In the genomic region with DNA sequence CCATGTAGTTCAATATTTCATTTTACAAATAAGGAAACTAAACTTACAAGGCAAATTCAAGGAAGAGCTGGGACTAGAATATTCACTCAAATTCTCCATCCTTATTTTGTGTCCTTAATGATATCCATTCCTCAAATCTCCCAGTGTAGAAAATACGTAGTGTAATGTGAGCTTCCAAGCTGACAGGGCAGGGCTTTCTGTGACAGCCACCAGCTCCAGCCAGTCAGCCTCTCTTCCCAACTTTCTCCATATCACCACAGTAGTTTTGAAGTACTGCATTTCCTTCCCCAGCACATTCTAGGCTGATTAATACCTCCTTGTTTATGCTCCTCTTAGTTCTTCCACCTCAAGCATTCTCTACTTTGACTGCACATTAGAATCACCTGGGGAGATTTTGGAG, we compare ENCODE assay signal across 20 cellular contexts.
A peak's percentile ranks its signal among the peaks of the same experiment; 100 is the strongest.
DNase-seq lines count a peak whose midpoint lies in the region; ATAC-seq and TF ChIP-seq lines count a peak whose summit lies in the region.
"Had no signal": no experiment of that assay in that cellular context is flagged by ENCODE, and none has a peak within 500 bp of the region (broad histone marks: within the 10 kb centered on the region; RNA-seq: fewer than 3 reads in every experiment).

No MANE protein-coding gene starts in this region.

- H3K9ac ChIP-seq in mammary epithelial cell (ENCODE audit: insufficient read depth, low read length), result no peak overlapping the region
- H3K9ac ChIP-seq: BLaER1, GM23248 had no signal

- H3K4me1 ChIP-seq in mammary epithelial cell (ENCODE audit: insufficient read depth, low read length), result no peaks in the 10 kb centered on the region
- H3K4me1 ChIP-seq: BLaER1, HAP-1 had no signal

- no TSS peak for BruUV-seq in MCF 10A (replicated peaks; lab: Mats Ljungman, UMichigan)
- no TSS peak for BruUV-seq in mammary epithelial cell (replicated peaks; lab: Mats Ljungman, UMichigan)

- H3K27me3 ChIP-seq in mammary epithelial cell (ENCODE audit: insufficient read depth, low read length), result no peaks in the 10 kb centered on the region
- H3K27me3 ChIP-seq: BLaER1 had no signal

- POLR2A ChIA-PET in MCF 10A (lab: Yijun Ruan, JAX) (no interaction called here), WTC11 (lab: Charles Lee) (no interaction called here)

- no peaks in the 10 kb centered on the region for H3K79me2 ChIP-seq in mammary epithelial cell (ENCODE audit: insufficient read depth, low read length)

- ATAC-seq in WTC11, result peak; percentile 39; the same call in 1 of the 2 replicates
- ATAC-seq: CD8-positive, alpha-beta T cell; GM12878 had no signal

- H3K4me2 ChIP-seq in mammary epithelial cell (ENCODE audit: insufficient read depth, low read depth, low read length), result no peak overlapping the region
- H3K4me2 ChIP-seq: BLaER1 had no signal

- H3K27ac Mint-ChIP-seq in MCF 10A (ENCODE audit: low read depth, unreplicated experiment) (peak overlapping the region; percentile 2), WTC11 (no peak overlapping the region)
- H3K27ac Mint-ChIP-seq: B cell; CD4-positive, CD25-positive, alpha-beta regulatory T cell; CD8-positive, alpha-beta T cell had no signal

- H3K36me3 ChIP-seq in mammary epithelial cell (ENCODE audit: insufficient read depth, low read length), result no peaks in the 10 kb centered on the region
- H3K36me3 ChIP-seq: BLaER1, HAP-1 had no signal

- peaks cover 7% of the 10 kb centered on the region for H3K36me3 Mint-ChIP-seq in MCF 10A (ENCODE audit: insufficient read depth, unreplicated experiment)
- H3K36me3 Mint-ChIP-seq in WTC11, result no peaks in the 10 kb centered on the region
- H3K36me3 Mint-ChIP-seq: CD4-positive, CD25-positive, alpha-beta regulatory T cell; CD8-positive, alpha-beta T cell had no signal

- WGBS in mammary epithelial cell (ENCODE audit: low coverage, missing lambda C conversion rate), result 90% methylated on average over 1 of the region's 1 CpG

- H3K27ac ChIP-seq in mammary epithelial cell (ENCODE audit: insufficient read depth, low read depth, low read length), result no peak overlapping the region
- H3K27ac ChIP-seq: 22Rv1, BLaER1, C4-2B, GM23248 had no signal

- H2AFZ ChIP-seq in mammary epithelial cell (ENCODE audit: low read depth, low read length), result no peak overlapping the region
- H2AFZ ChIP-seq: GM23248 had no signal

- no peak overlapping the region for H3K4me3 Mint-ChIP-seq in MCF 10A (ENCODE audit: unreplicated experiment)
- no peak overlapping the region for H3K4me3 Mint-ChIP-seq in WTC11
- H3K4me3 Mint-ChIP-seq: B cell; CD4-positive, CD25-positive, alpha-beta regulatory T cell; CD8-positive, alpha-beta T cell had no signal

- DNase-seq in MCF 10A (ENCODE audit: unreplicated experiment), result no peak
- no peak for DNase-seq in mammary epithelial cell
- no peak for DNase-seq in WTC11 (ENCODE audit: low spot score)
- DNase-seq in left kidney (ENCODE audit: low read depth, low spot score), result peak; percentile 53
- DNase-seq in glomerular visceral epithelial cell (ENCODE audit: extremely low spot score), result no peak
- DNase-seq in MV-4-11 (lab: John Stamatoyannopoulos, UW), result no peak
- no peak for DNase-seq in SW 1271 (lab: John Stamatoyannopoulos, UW)
- DNase-seq: Caco-2; CD4-positive, CD25-positive, alpha-beta regulatory T cell; CD8-positive, alpha-beta T cell; DMS79; EL; GDM1; GM23248 had no signal

- peaks cover 11% of the 10 kb centered on the region for H3K4me1 Mint-ChIP-seq in MCF 10A (ENCODE audit: insufficient read depth, unreplicated experiment)
- H3K4me1 Mint-ChIP-seq in WTC11, result peaks cover 17% of the 10 kb centered on the region
- H3K4me1 Mint-ChIP-seq: B cell; CD4-positive, CD25-positive, alpha-beta regulatory T cell had no signal

- in situ Hi-C loops in mammary epithelial cell (cut with MboI; ENCODE audit: low sequenced_read_pairs in 2 of 2), result no loop called here

- no peaks in the 10 kb centered on the region for H4K20me1 ChIP-seq in mammary epithelial cell (ENCODE audit: insufficient read depth, low read length)
- H4K20me1 ChIP-seq: BLaER1 had no signal

- H3K27me3 Mint-ChIP-seq in MCF 10A (ENCODE audit: insufficient read depth, unreplicated experiment), result no peaks in the 10 kb centered on the region
- H3K27me3 Mint-ChIP-seq in WTC11 (ENCODE audit: low read depth), result no peaks in the 10 kb centered on the region

- intact Hi-C loops in MCF 10A (cut with micrococcal nuclease) (no loop called here), mammary epithelial cell (cut with micrococcal nuclease) (no loop called here)

- CTCF ChIA-PET in MCF 10A (lab: Yijun Ruan, JAX) (interaction anchor here (0.7 kb wide), 1 partner anchor 25 kb away, joined by 3 read pairs; no protein-coding TSS in a partner anchor), mammary epithelial cell (lab: Charles Lee; ENCODE audit: low non-redundant PET) (no interaction called here), WTC11 (lab: Charles Lee) (no interaction called here)

- no peaks in the 10 kb centered on the region for H3K9me3 Mint-ChIP-seq in MCF 10A (ENCODE audit: unreplicated experiment)
- no peaks in the 10 kb centered on the region for H3K9me3 Mint-ChIP-seq in WTC11
- H3K9me3 Mint-ChIP-seq: CD4-positive, CD25-positive, alpha-beta regulatory T cell; CD8-positive, alpha-beta T cell had no signal

- no peak for TF ChIP-seq CTCF in MCF 10A (IDR thresholded peaks at IDR 0.05; ENCODE audit: unreplicated experiment)
- TF ChIP-seq CTCF in mammary epithelial cell (conservative IDR thresholded peaks at IDR 0.05 in 1 of 2, IDR thresholded peaks at IDR 0.05 in 1 of 2; ENCODE audit: extremely low read depth in 1 of 2, insufficient read depth in 1 of 2, low read depth in 1 of 2, low read length in 2 of 2), result no peak
- TF ChIP-seq CTCF in WTC11 (IDR thresholded peaks at IDR 0.05), result no peak

- H3K4me3 ChIP-seq in mammary epithelial cell (replicated peaks in 1 of 3; ENCODE audit: insufficient read depth in 1 of 3, low read depth in 2 of 3, low read length in 3 of 3), result no peak overlapping the region
- H3K4me3 ChIP-seq: BLaER1, GM12878, GM23248, HAP-1 had no signal

- dilution Hi-C loops in mammary epithelial cell (cut with HindIII; ENCODE audit: low sequenced_read_pairs), result no loop called here

- H3K9me3 ChIP-seq in mammary epithelial cell (replicated peaks; ENCODE audit: insufficient read depth, low read length), result no peaks in the 10 kb centered on the region
- H3K9me3 ChIP-seq: BLaER1, HAP-1 had no signal

TF ChIP-seq in WTC11, 78 proteins besides CTCF, POLR2A, EP300 and RAD21 (continues in another document):
- TF ChIP-seq, protein P1, sequence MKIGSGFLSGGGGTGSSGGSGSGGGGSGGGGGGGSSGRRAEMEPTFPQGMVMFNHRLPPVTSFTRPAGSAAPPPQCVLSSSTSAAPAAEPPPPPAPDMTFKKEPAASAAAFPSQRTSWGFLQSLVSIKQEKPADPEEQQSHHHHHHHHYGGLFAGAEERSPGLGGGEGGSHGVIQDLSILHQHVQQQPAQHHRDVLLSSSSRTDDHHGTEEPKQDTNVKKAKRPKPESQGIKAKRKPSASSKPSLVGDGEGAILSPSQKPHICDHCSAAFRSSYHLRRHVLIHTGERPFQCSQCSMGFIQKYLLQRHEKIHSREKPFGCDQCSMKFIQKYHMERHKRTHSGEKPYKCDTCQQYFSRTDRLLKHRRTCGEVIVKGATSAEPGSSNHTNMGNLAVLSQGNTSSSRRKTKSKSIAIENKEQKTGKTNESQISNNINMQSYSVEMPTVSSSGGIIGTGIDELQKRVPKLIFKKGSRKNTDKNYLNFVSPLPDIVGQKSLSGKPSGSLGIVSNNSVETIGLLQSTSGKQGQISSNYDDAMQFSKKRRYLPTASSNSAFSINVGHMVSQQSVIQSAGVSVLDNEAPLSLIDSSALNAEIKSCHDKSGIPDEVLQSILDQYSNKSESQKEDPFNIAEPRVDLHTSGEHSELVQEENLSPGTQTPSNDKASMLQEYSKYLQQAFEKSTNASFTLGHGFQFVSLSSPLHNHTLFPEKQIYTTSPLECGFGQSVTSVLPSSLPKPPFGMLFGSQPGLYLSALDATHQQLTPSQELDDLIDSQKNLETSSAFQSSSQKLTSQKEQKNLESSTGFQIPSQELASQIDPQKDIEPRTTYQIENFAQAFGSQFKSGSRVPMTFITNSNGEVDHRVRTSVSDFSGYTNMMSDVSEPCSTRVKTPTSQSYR (CRISPR knock-in tag; IDR thresholded peaks at IDR 0.05), result no peak
- TF ChIP-seq FOXP1 (CRISPR knock-in tag; IDR thresholded peaks at IDR 0.05; ENCODE audit: borderline replicate concordance), result no peak
- TF ChIP-seq, protein P2, sequence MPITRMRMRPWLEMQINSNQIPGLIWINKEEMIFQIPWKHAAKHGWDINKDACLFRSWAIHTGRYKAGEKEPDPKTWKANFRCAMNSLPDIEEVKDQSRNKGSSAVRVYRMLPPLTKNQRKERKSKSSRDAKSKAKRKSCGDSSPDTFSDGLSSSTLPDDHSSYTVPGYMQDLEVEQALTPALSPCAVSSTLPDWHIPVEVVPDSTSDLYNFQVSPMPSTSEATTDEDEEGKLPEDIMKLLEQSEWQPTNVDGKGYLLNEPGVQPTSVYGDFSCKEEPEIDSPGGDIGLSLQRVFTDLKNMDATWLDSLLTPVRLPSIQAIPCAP (CRISPR knock-in tag; IDR thresholded peaks at IDR 0.05), result no peak
- TF ChIP-seq, protein P3, sequence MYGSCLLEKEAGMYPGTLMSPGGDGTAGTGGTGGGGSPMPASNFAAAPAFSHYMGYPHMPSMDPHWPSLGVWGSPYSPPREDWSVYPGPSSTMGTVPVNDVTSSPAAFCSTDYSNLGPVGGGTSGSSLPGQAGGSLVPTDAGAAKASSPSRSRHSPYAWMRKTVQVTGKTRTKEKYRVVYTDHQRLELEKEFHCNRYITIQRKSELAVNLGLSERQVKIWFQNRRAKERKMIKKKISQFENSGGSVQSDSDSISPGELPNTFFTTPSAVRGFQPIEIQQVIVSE (CRISPR knock-in tag; IDR thresholded peaks at IDR 0.05; ENCODE audit: borderline replicate concordance), result no peak
- TF ChIP-seq JAZF1 (CRISPR knock-in tag; IDR thresholded peaks at IDR 0.05), result no peak
- no peak for TF ChIP-seq SOX15 (CRISPR knock-in tag; IDR thresholded peaks at IDR 0.05)
- TF ChIP-seq, protein P4, sequence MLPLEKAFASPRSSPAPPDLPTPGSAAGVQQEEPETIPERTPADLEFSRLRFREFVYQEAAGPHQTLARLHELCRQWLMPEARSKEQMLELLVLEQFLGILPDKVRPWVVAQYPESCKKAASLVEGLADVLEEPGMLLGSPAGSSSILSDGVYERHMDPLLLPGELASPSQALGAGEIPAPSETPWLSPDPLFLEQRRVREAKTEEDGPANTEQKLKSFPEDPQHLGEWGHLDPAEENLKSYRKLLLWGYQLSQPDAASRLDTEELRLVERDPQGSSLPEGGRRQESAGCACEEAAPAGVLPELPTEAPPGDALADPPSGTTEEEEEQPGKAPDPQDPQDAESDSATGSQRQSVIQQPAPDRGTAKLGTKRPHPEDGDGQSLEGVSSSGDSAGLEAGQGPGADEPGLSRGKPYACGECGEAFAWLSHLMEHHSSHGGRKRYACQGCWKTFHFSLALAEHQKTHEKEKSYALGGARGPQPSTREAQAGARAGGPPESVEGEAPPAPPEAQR (CRISPR knock-in tag; IDR thresholded peaks at IDR 0.05), result no peak
- no peak for TF ChIP-seq ZNF396 (CRISPR knock-in tag; IDR thresholded peaks at IDR 0.05; ENCODE audit: borderline replicate concordance)
